1 cellular context compared by ENCODE assay signal in genomic region chr3:127799476-127800222, GRCh38.
TF ChIP-seq lines count a peak whose summit lies in the region.

No MANE protein-coding gene starts in this region.

TF ChIP-seq in GM23338, 12 proteins besides CTCF, POLR2A, EP300 and RAD21 (continued from another document):
- no peak for TF ChIP-seq JUNB (IDR thresholded peaks at IDR 0.05; ENCODE audit: unreplicated experiment)
- TF ChIP-seq, protein P1, sequence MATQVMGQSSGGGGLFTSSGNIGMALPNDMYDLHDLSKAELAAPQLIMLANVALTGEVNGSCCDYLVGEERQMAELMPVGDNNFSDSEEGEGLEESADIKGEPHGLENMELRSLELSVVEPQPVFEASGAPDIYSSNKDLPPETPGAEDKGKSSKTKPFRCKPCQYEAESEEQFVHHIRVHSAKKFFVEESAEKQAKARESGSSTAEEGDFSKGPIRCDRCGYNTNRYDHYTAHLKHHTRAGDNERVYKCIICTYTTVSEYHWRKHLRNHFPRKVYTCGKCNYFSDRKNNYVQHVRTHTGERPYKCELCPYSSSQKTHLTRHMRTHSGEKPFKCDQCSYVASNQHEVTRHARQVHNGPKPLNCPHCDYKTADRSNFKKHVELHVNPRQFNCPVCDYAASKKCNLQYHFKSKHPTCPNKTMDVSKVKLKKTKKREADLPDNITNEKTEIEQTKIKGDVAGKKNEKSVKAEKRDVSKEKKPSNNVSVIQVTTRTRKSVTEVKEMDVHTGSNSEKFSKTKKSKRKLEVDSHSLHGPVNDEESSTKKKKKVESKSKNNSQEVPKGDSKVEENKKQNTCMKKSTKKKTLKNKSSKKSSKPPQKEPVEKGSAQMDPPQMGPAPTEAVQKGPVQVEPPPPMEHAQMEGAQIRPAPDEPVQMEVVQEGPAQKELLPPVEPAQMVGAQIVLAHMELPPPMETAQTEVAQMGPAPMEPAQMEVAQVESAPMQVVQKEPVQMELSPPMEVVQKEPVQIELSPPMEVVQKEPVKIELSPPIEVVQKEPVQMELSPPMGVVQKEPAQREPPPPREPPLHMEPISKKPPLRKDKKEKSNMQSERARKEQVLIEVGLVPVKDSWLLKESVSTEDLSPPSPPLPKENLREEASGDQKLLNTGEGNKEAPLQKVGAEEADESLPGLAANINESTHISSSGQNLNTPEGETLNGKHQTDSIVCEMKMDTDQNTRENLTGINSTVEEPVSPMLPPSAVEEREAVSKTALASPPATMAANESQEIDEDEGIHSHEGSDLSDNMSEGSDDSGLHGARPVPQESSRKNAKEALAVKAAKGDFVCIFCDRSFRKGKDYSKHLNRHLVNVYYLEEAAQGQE (IDR thresholded peaks at IDR 0.05; ENCODE audit: unreplicated experiment): no peak
